In the genomic region with DNA sequence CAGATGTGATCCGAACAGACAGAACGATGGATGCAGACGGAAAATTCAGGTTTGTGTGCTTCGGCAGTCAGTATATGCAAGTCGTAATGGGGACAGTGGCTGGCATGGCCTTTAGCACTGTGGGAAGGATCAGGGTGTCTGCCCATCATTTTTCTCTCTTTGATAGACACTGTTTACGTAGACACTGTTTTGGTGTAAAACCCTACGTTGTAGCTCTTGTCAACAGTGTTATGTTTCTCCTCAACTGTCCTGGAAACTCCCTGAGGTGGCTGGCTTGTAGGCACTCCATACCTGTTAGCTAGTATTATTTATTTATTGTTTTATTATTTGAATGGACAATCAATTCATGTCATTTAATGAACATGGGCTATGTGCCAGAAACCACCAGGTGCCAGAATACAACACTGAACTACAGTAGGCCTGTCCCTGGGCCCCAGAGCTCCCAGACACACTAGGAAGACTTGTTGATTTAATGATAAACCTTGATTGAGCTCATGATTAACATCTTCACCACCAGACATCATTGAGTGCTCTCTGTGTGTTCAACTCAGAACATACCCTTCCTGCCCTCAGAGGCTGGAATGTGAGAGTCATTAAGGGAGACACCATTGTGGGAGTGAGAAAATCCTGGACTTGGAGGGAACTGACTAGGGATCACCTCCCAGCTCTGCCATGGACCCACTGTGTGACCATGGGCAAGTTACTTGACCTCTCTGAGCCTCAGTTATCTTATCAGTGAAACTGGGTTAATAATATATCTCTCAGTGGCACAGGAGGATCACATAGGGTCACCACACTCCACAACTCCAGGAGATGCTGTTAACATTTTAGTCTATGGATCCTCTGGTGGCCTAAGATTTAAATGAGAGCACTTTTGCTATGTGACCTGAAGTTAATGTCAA, we compare ENCODE assay signal across 12 cellular contexts. TPM values are rescaled to one million over a fixed set of nuclear protein-coding genes. Genes with fewer than 3 reads are reported as not detected.
DNase-seq lines count a peak whose midpoint lies in the region; ATAC-seq and TF ChIP-seq lines count a peak whose summit lies in the region.
"Had no signal": no experiment of that assay in that cellular context is flagged by ENCODE, and none has a peak within 500 bp of the region (broad histone marks: within the 10 kb centered on the region; RNA-seq: fewer than 3 reads in every experiment).

No MANE protein-coding gene starts in this region.

- H3K23ac ChIP-seq in neuronal stem cell (ENCODE audit: low read depth, low read length, poor library complexity) = no peak overlapping the region

- H4K91ac ChIP-seq in neuronal stem cell (ENCODE audit: low read depth, low read length, poor library complexity) = no peak overlapping the region

- in situ Hi-C loops in gastrocnemius medialis (cut with MboI; ENCODE audit: low sequenced_read_pairs in 4 of 4) = no loop called here

- no peak overlapping the region for H3K18ac ChIP-seq in neuronal stem cell (ENCODE audit: low read length)

- no peak for TF ChIP-seq CTCF in gastrocnemius medialis (IDR thresholded peaks at IDR 0.05 in 4 of 5, conservative IDR thresholded peaks at IDR 0.05 in 1 of 5)

- no peak for DNase-seq in CD8-positive, alpha-beta memory T cell
- DNase-seq in NCI-H1105 treated with DMSO at 0.1 percent for 48 hours (lab: John Stamatoyannopoulos, UW) = peak; percentile 62
- DNase-seq in activated T-helper 2 cell treated with anti-CD3 and anti-CD28 coated beads, Interferon-gamma antibody, Interleukin-2, Interleukin-4, amounts not matched to agents 10 μg/mL and 5 μg/mL and 100 μg/mL, durations not matched to agents 14 hours and 24 hours and 36 hours (ENCODE audit: low spot score) = no peak
- no peak for DNase-seq in neuronal stem cell (ENCODE audit: low spot score)
- DNase-seq in gastrocnemius medialis = no peak
- no peak for DNase-seq in stimulated activated CD4-positive, alpha-beta T cell treated with anti-CD3 and anti-CD28 coated beads, Interleukin-4, amount 100 ng/mL, for 4 hours
- DNase-seq in NCI-H1092 treated with DMSO at 0.1 percent for 48 hours (lab: John Stamatoyannopoulos, UW) = no peak
- DNase-seq: PC-3; stimulated activated CD4-positive, alpha-beta T cell treated with anti-CD3 and anti-CD28 coated beads, Interleukin-4, amount 100 ng/mL, for 1 hour had no signal

- no peak overlapping the region for H3K4me2 ChIP-seq in neuronal stem cell (ENCODE audit: insufficient read depth, low read length, poor library complexity, severe bottlenecking)
- H3K4me2 ChIP-seq: GM23338 had no signal

- no peak overlapping the region for H3K14ac ChIP-seq in neuronal stem cell (ENCODE audit: low read length)

- CTCF ChIA-PET in CD8-positive, alpha-beta memory T cell (lab: Charles Lee) = interaction anchor here (0.8 to 13.7 kb wide), 12 partner anchors 8 to 60 kb away, joined by 3 to 222 read pairs (median 6); a partner anchor contains a TSS

- H3K27me3 ChIP-seq in CD8-positive, alpha-beta memory T cell (ENCODE audit: insufficient read depth, low read length, poor library complexity, severe bottlenecking) = no peaks in the 10 kb centered on the region
- H3K27me3 ChIP-seq in neuronal stem cell (ENCODE audit: control insufficient read depth in 3 of 3, insufficient read depth in 3 of 3, low read depth in 1 of 3, low read length in 3 of 3) = no peaks in the 10 kb centered on the region
- no peaks in the 10 kb centered on the region for H3K27me3 ChIP-seq in gastrocnemius medialis

- H3K36me3 Mint-ChIP-seq in CD8-positive, alpha-beta memory T cell = peaks cover 0 to 29% (median 11%) of the 10 kb centered on the region in 3 donors
- peaks cover 29% of the 10 kb centered on the region for H3K36me3 Mint-ChIP-seq in activated T-helper 2 cell treated with anti-CD3 and anti-CD28 coated beads, Interferon-gamma antibody, Interleukin-2, Interleukin-4, amounts not matched to agents 10 μg/mL and 5 μg/mL and 100 μg/mL, durations not matched to agents 14 hours and 24 hours and 36 hours (ENCODE audit: low read depth)

- H2AFZ ChIP-seq in neuronal stem cell (ENCODE audit: low read length) = no peak overlapping the region
- H2AFZ ChIP-seq: GM23338 had no signal

- no peak overlapping the region for H3K9ac ChIP-seq in neuronal stem cell (ENCODE audit: low read depth, low read length, poor library complexity)

- no peaks in the 10 kb centered on the region for H3K36me3 ChIP-seq in CD8-positive, alpha-beta memory T cell (ENCODE audit: insufficient read depth, low read length)
- H3K36me3 ChIP-seq in neuronal stem cell (replicated peaks in 1 of 2; ENCODE audit: control insufficient read depth in 2 of 2, insufficient read depth in 2 of 2, low read length in 2 of 2) (no peaks in the 10 kb centered on the region), gastrocnemius medialis (no peaks in the 10 kb centered on the region)

- peak overlapping the region; percentile 30 to 80 (median 54) for H3K4me3 Mint-ChIP-seq in CD8-positive, alpha-beta memory T cell
- peak overlapping the region; percentile 18 for H3K4me3 Mint-ChIP-seq in activated T-helper 2 cell treated with anti-CD3 and anti-CD28 coated beads, Interferon-gamma antibody, Interleukin-2, Interleukin-4, amounts not matched to agents 10 μg/mL and 5 μg/mL and 100 μg/mL, durations not matched to agents 14 hours and 24 hours and 36 hours (ENCODE audit: low read depth)
- H3K4me3 Mint-ChIP-seq: GM23338 had no signal

- intact Hi-C loops in activated T-helper 2 cell treated with anti-CD3 and anti-CD28 coated beads, Interferon-gamma antibody, Interleukin-2, Interleukin-4, amounts not matched to agents 10 μg/mL and 5 μg/mL and 100 μg/mL, durations not matched to agents 14 hours and 24 hours and 36 hours (cut with micrococcal nuclease) = no loop called here
- intact Hi-C loops in gastrocnemius medialis (cut with DNase I; ENCODE audit: low total_unique reads) = no loop called here

- H3K27ac Mint-ChIP-seq in CD8-positive, alpha-beta memory T cell = peak overlapping the region; percentile 87 to 100 (median 98)
- peak overlapping the region; percentile 74 for H3K27ac Mint-ChIP-seq in activated T-helper 2 cell treated with anti-CD3 and anti-CD28 coated beads, Interferon-gamma antibody, Interleukin-2, Interleukin-4, amounts not matched to agents 10 μg/mL and 5 μg/mL and 100 μg/mL, durations not matched to agents 14 hours and 24 hours and 36 hours
- H3K27ac Mint-ChIP-seq: GM23338 had no signal

- H3K4me3 ChIP-seq in CD8-positive, alpha-beta memory T cell (ENCODE audit: low read length) = no peak overlapping the region
- no peak overlapping the region for H3K4me3 ChIP-seq in neuronal stem cell (ENCODE audit: low read length in 2 of 2)
- H3K4me3 ChIP-seq in gastrocnemius medialis = no peak overlapping the region
- H3K4me3 ChIP-seq: GM23338 had no signal

- no peak for ATAC-seq in gastrocnemius medialis
- ATAC-seq in GM19328 (IDR thresholded peaks at IDR 0.05; ENCODE audit: unreplicated experiment) = no peak
- ATAC-seq: GM23338 had no signal

- no peak overlapping the region for H3K4ac ChIP-seq in neuronal stem cell (ENCODE audit: low read length)

- TF ChIP-seq POLR2A in gastrocnemius medialis (IDR thresholded peaks at IDR 0.05) = no peak

- no peak overlapping the region for H2BK120ac ChIP-seq in neuronal stem cell (ENCODE audit: low read depth, low read length)

- H3K4me1 Mint-ChIP-seq in CD8-positive, alpha-beta memory T cell = peaks cover 89 to 99% (median 97%) of the 10 kb centered on the region in 3 donors
- peaks cover 75% of the 10 kb centered on the region for H3K4me1 Mint-ChIP-seq in activated T-helper 2 cell treated with anti-CD3 and anti-CD28 coated beads, Interferon-gamma antibody, Interleukin-2, Interleukin-4, amounts not matched to agents 10 μg/mL and 5 μg/mL and 100 μg/mL, durations not matched to agents 14 hours and 24 hours and 36 hours (ENCODE audit: low read depth)

- no peaks in the 10 kb centered on the region for H3K79me1 ChIP-seq in neuronal stem cell (ENCODE audit: low read depth, low read length)

- peaks cover 0 to 4% of the 10 kb centered on the region in 2 donors for H3K27me3 Mint-ChIP-seq in CD8-positive, alpha-beta memory T cell
- H3K27me3 Mint-ChIP-seq in activated T-helper 2 cell treated with anti-CD3 and anti-CD28 coated beads, Interferon-gamma antibody, Interleukin-2, Interleukin-4, amounts not matched to agents 10 μg/mL and 5 μg/mL and 100 μg/mL, durations not matched to agents 14 hours and 24 hours and 36 hours (ENCODE audit: low read depth) = no peaks in the 10 kb centered on the region

- no peak overlapping the region for H2BK15ac ChIP-seq in neuronal stem cell (ENCODE audit: low read length)

- peaks cover 0 to 2% (median 0%) of the 10 kb centered on the region in 5 donors for H3K9me3 Mint-ChIP-seq in CD8-positive, alpha-beta memory T cell
- no peaks in the 10 kb centered on the region for H3K9me3 Mint-ChIP-seq in activated T-helper 2 cell treated with anti-CD3 and anti-CD28 coated beads, Interferon-gamma antibody, Interleukin-2, Interleukin-4, amounts not matched to agents 10 μg/mL and 5 μg/mL and 100 μg/mL, durations not matched to agents 14 hours and 24 hours and 36 hours

- H2AK5ac ChIP-seq in neuronal stem cell (ENCODE audit: low read depth, low read length) = no peak overlapping the region

- peaks cover 90% of the 10 kb centered on the region for H3K4me1 ChIP-seq in CD8-positive, alpha-beta memory T cell (ENCODE audit: insufficient read depth, low read length)
- H3K4me1 ChIP-seq in neuronal stem cell (ENCODE audit: control insufficient read depth in 2 of 2, insufficient read depth in 1 of 2, low read depth in 1 of 2, low read length in 2 of 2) (peaks cover 0 to 3% of the 10 kb centered on the region in 2 donors), gastrocnemius medialis (peaks cover 5 to 8% of the 10 kb centered on the region in 2 donors)

- H3K9me3 ChIP-seq in CD8-positive, alpha-beta memory T cell (ENCODE audit: low read length) = no peaks in the 10 kb centered on the region
- peaks cover 3% of the 10 kb centered on the region in 2 donors for H3K9me3 ChIP-seq in neuronal stem cell (replicated peaks in 1 of 2; ENCODE audit: control insufficient read depth in 2 of 2, insufficient read depth in 1 of 2, low read depth in 1 of 2, low read length in 2 of 2)
- no peaks in the 10 kb centered on the region for H3K9me3 ChIP-seq in gastrocnemius medialis

- peak overlapping the region; percentile 10 for H2BK5ac ChIP-seq in neuronal stem cell (ENCODE audit: low read length)

- H2BK12ac ChIP-seq in neuronal stem cell (ENCODE audit: low read length) = no peak overlapping the region

- peak overlapping the region; percentile 6 for H3K27ac ChIP-seq in CD8-positive, alpha-beta memory T cell (ENCODE audit: low read depth, low read length)
- H3K27ac ChIP-seq in neuronal stem cell (replicated peaks; ENCODE audit: low read length) = no peak overlapping the region
- no peak overlapping the region for H3K27ac ChIP-seq in gastrocnemius medialis
- H3K27ac ChIP-seq: VCaP had no signal

- no peak overlapping the region for H4K8ac ChIP-seq in neuronal stem cell (ENCODE audit: low read depth, low read length)

- POLR2A ChIA-PET in CD8-positive, alpha-beta memory T cell (lab: Charles Lee) = interaction anchor here (0.9 to 16.3 kb wide), 8 partner anchors 9 to 60 kb away, joined by 3 to 182 read pairs (median 16); a partner anchor contains a TSS

- no CpG with 5 or more reads among the region's 7 CpGs for WGBS in neuronal stem cell (ENCODE audit: extremely low coverage in 2 of 2, insufficient read length in 2 of 2, insufficient replicate concordance in 1 of 2), 2 donors

RNA-seq across cellular contexts. Expression of a gene that starts 19.3 kb away (rescaled TPM):
- total RNA-seq in CD8-positive, alpha-beta memory T cell = 100 to 1,000 TPM; 115 to 121 TPM
- polyA plus RNA-seq in CD8-positive, alpha-beta memory T cell = 204 TPM
- 155 TPM in 2 replicates for total RNA-seq in activated T-helper 2 cell treated with anti-CD3 and anti-CD28 coated beads, Interferon-gamma antibody, Interleukin-2, Interleukin-4, amounts not matched to agents 10 μg/mL and 5 μg/mL and 100 μg/mL, durations not matched to agents 14 hours and 24 hours and 36 hours
- polyA plus RNA-seq in neuronal stem cell (2013, experiment 1 of 2) = 1.4 TPM
- 1.5 TPM for polyA plus RNA-seq in neuronal stem cell (2013, experiment 2 of 2)
- 10 to 100 TPM in 1 of 4 donors, 1 to 10 TPM in 3; 5.5 to 20.6 (median 8.4) TPM for total RNA-seq in gastrocnemius medialis
